ENCODE assay signal across 16 cellular contexts in the genomic region with DNA sequence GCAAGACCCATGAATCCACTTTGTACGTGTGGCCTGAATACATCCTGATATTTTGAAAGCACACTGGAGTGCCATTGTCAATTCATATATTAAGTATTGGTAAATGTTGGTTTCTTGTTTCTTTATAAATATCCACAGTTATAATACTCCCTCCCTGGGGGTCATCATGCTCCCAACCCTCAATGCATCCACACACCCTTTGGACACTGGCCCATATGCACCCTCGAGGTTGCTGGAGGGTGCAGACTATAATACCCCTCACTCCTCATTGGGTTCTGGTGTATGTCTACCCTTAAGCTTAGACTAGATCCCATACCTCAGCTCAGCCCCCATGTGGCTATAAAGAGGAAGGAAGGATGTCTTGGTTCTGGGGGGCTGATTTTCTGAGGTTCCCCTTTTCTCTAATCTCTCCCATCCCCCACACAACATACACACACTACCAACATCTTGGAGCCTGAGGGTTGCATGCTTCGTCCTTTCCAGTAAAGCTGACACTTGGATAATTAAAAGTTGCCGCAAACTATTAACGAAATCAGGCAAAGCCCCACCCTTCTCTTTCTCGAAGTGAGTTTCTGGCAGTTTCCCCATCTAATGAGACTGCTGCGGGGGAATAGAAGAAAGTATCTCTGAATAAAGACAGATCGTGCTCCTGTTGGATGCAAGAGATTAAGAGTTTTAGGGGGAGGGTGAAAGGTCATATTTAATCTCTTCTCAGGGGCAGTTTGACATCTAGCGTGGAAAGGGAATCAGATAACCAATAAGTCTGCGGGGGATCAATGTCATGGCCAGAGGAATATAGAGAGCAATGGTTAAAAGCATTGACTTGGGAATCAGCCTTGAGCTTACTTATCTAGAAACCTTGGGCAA. TPM values are rescaled to one million over a fixed set of nuclear protein-coding genes. Genes with fewer than 3 reads are reported as not detected.
DNase-seq lines count a peak whose midpoint lies in the region; TF ChIP-seq lines count a peak whose summit lies in the region.
"Had no signal": no experiment of that assay in that cellular context is flagged by ENCODE, and none has a peak within 500 bp of the region (broad histone marks: within the 10 kb centered on the region; RNA-seq: fewer than 3 reads in every experiment).

No MANE protein-coding gene starts in this region.

- H3K4me1 Mint-ChIP-seq in IgD-negative memory B cell (peaks cover 28 to 48% (median 43%) of the 10 kb centered on the region in 3 donors), immature natural killer cell (peaks cover 85 to 87% of the 10 kb centered on the region in 2 donors)

- H3K9me3 ChIP-seq in MM.1S (replicated peaks; ENCODE audit: insufficient read depth, low read length): no peaks in the 10 kb centered on the region
- H3K9me3 ChIP-seq: HAP-1, SJSA1, tibial nerve had no signal

- H3K9me3 Mint-ChIP-seq in IgD-negative memory B cell: no peaks in the 10 kb centered on the region
- H3K9me3 Mint-ChIP-seq in immature natural killer cell: no peaks in the 10 kb centered on the region

- DNase-seq in CD1c-positive myeloid dendritic cell (ENCODE audit: extremely low spot score) (peak; percentile 34), UCSD-AML1 (lab: John Stamatoyannopoulos, UW; ENCODE audit: unreplicated experiment) (peak; percentile 59), immature natural killer cell (no peak), MM.1S (no peak), NCI-H226 (no peak), islet precursor cell (no peak), NCI-H774 (lab: John Stamatoyannopoulos, UW) (no peak)
- DNase-seq: activated effector memory CD4-positive, alpha-beta T cell treated with Interleukin-2 at 50 U/mL for 16 hours; DMS53; effector CD4-positive, alpha-beta T cell; NCI-H2107; stimulated activated CD4-positive, alpha-beta T cell treated with anti-CD3 and anti-CD28 coated beads, Interleukin-2, amount 100 ng/mL, for 24 hours had no signal

- no peak overlapping the region for H3K4me2 ChIP-seq in MM.1S (ENCODE audit: low read depth, low read length)

- peaks cover 24% of the 10 kb centered on the region for H4K20me1 ChIP-seq in MM.1S (ENCODE audit: insufficient read depth, low read length)

- no peak overlapping the region for H3K9ac ChIP-seq in MM.1S (ENCODE audit: low read length)

- H3K36me3 ChIP-seq in MM.1S (replicated peaks; ENCODE audit: insufficient read depth, low read length): peaks cover 20% of the 10 kb centered on the region

- H3K9me2 ChIP-seq in MM.1S (replicated peaks; ENCODE audit: insufficient read depth, low read length): no peaks in the 10 kb centered on the region

- peaks cover 34% of the 10 kb centered on the region for H3K4me1 ChIP-seq in MM.1S (ENCODE audit: low read length)

- H3K27ac Mint-ChIP-seq in IgD-negative memory B cell (peak overlapping the region; percentile 55 to 94 (median 75)), immature natural killer cell (peak overlapping the region; percentile 78 to 96 (median 90))

- H3F3A ChIP-seq in MM.1S (ENCODE audit: insufficient read depth, low read length): peaks cover 52% of the 10 kb centered on the region

- peaks cover 8% of the 10 kb centered on the region for H3K36me3 Mint-ChIP-seq in IgD-negative memory B cell
- H3K36me3 Mint-ChIP-seq in immature natural killer cell: peaks cover 36 to 45% (median 44%) of the 10 kb centered on the region in 3 donors

- no peak overlapping the region for H3K27ac ChIP-seq in MM.1S (ENCODE audit: low read length)
- H3K27ac ChIP-seq: SJSA1, tibial nerve had no signal

- H3K4me3 Mint-ChIP-seq in IgD-negative memory B cell (peak overlapping the region; percentile 13 to 89 (median 54)), immature natural killer cell (peak overlapping the region; percentile 17 to 70 (median 65))

- H3K27me3 Mint-ChIP-seq in IgD-negative memory B cell (peaks cover 2% of the 10 kb centered on the region), immature natural killer cell (ENCODE audit: low read depth in 3 of 3) (peaks cover 0 to 3% (median under 1%) of the 10 kb centered on the region in 3 donors)

- H2AFZ ChIP-seq in MM.1S (ENCODE audit: low read length): no peak overlapping the region

- no peak for TF ChIP-seq CTCF in MM.1S (IDR thresholded peaks at IDR 0.05; ENCODE audit: low read length)

- H3K27me3 ChIP-seq in MM.1S (replicated peaks; ENCODE audit: insufficient read depth, low read length): no peaks in the 10 kb centered on the region
- H3K27me3 ChIP-seq: SJSA1, tibial nerve had no signal

- H3K79me2 ChIP-seq in MM.1S (ENCODE audit: low read length): peaks cover 24% of the 10 kb centered on the region

- no peak overlapping the region for H3K4me3 ChIP-seq in MM.1S (ENCODE audit: low read length)
- H3K4me3 ChIP-seq: HAP-1, SJSA1, tibial nerve had no signal

RNA-seq across cellular contexts. Expression of a gene that starts 7.4 kb away (rescaled TPM):
- polyA plus RNA-seq in IgD-negative memory B cell (31.1 TPM), immature natural killer cell (100 to 1,000 TPM in 2 of 3 donors, 10 to 100 TPM in 1; 90.5 to 197 (median 117) TPM)

Comparison
In these comparisons a context has a peak if more than half of its experiments do, and no peak if none do; other contexts are left out.
1. DNase-seq: peak in CD1c-positive myeloid dendritic cell (single experiment) and UCSD-AML1 (single experiment); none in immature natural killer cell (0 of 3), MM.1S (single experiment), NCI-H226 (single experiment), islet precursor cell (single experiment) and NCI-H774 (single experiment).